ENCODE assay signal across 10 cellular contexts in the genomic region with DNA sequence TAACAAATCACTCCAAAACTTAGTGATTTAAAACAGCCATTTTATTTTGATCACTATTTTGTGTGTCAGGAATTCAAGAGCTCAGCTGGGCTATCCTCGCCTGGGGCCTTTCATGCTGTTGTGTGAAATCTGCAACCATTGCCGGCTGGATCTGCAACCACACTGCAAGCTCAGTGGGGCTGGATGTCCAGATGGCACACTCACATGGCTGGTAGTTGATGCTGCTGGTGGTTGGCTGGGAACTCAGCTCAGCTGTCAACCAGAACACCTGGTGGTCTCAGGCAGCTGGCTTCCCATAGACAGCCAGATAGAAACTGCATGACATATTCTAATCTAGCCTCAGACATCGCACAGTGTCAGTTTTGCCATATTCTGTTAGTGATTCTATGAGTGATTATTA. TPM values are rescaled to one million over a fixed set of nuclear protein-coding genes. Genes with fewer than 3 reads are reported as not detected.
DNase-seq lines count a peak whose midpoint lies in the region; ATAC-seq and TF ChIP-seq lines count a peak whose summit lies in the region.
"Had no signal": no experiment of that assay in that cellular context is flagged by ENCODE, and none has a peak within 500 bp of the region (broad histone marks: within the 10 kb centered on the region; RNA-seq: fewer than 3 reads in every experiment).

No MANE protein-coding gene starts in this region.

- intact Hi-C loops in mucosa of descending colon (cut with DNase I, micrococcal nuclease) (no loop called here), Right ventricle myocardium superior (cut with DNase I) (no loop called here), MCF 10A (cut with micrococcal nuclease) (loop anchor here (10.0 kb wide), 1 partner anchor 883 kb away; no protein-coding TSS in a partner anchor)

- peak; percentile 25 for DNase-seq in Jurkat, Clone E6-1 (ENCODE audit: low read depth, low spot score)
- DNase-seq in mucosa of descending colon (peak in 2 of 3 donors; percentile 16 to 28), Right ventricle myocardium superior (no peak), MCF 10A (ENCODE audit: unreplicated experiment) (no peak), T-cell (no peak)
- no peak for DNase-seq in activated CD8-positive, alpha-beta memory T cell treated with anti-CD3 and anti-CD28 coated beads for 24 hours
- DNase-seq: activated T-cell treated with anti-CD3 and anti-CD28 coated beads, Interleukin-2, amount 50 U/mL, for 1 hour; Caco-2 had no signal

- H3K4me1 Mint-ChIP-seq in MCF 10A (ENCODE audit: insufficient read depth, unreplicated experiment), result peaks cover 13% of the 10 kb centered on the region
- peaks cover 22 to 23% (median 23%) of the 10 kb centered on the region in 3 donors for H3K4me1 Mint-ChIP-seq in T-cell

- no peaks in the 10 kb centered on the region for H3K9me3 ChIP-seq in mucosa of descending colon

- H3K27me3 Mint-ChIP-seq in MCF 10A (ENCODE audit: insufficient read depth, unreplicated experiment) (no peaks in the 10 kb centered on the region), T-cell (no peaks in the 10 kb centered on the region)

- H3K9me3 Mint-ChIP-seq in MCF 10A (ENCODE audit: unreplicated experiment) (no peaks in the 10 kb centered on the region), T-cell (no peaks in the 10 kb centered on the region)

- H3K27ac Mint-ChIP-seq in MCF 10A (ENCODE audit: low read depth, unreplicated experiment) (no peak overlapping the region), T-cell (no peak overlapping the region)

- peaks cover 39% of the 10 kb centered on the region for H3K36me3 Mint-ChIP-seq in MCF 10A (ENCODE audit: insufficient read depth, unreplicated experiment)
- H3K36me3 Mint-ChIP-seq in T-cell, result peaks cover 17% of the 10 kb centered on the region

- H3K4me3 Mint-ChIP-seq in MCF 10A (ENCODE audit: unreplicated experiment), result no peak overlapping the region
- no peak overlapping the region for H3K4me3 Mint-ChIP-seq in T-cell

- H3K4me3 ChIP-seq in Jurkat, Clone E6-1 (ENCODE audit: low read length), result no peak overlapping the region
- no peak overlapping the region for H3K4me3 ChIP-seq in mucosa of descending colon

- no TSS peak for BruUV-seq in MCF 10A (replicated peaks; lab: Mats Ljungman, UMichigan)

- H3K36me3 ChIP-seq in mucosa of descending colon (ENCODE audit: low read depth), result no peaks in the 10 kb centered on the region

- CTCF ChIA-PET in MCF 10A (lab: Yijun Ruan, JAX) (interaction anchor here (0.6 kb wide), 1 partner anchor 534 kb away, joined by 3 read pairs; no protein-coding TSS in a partner anchor), T-cell (lab: Charles Lee) (interaction anchor here (0.5 to 0.7 kb wide), 3 partner anchors 69 to 1116 kb away, joined by 3 to 4 read pairs (median 3); no protein-coding TSS in a partner anchor)

- H3K4me1 ChIP-seq in mucosa of descending colon (ENCODE audit: low read depth), result no peaks in the 10 kb centered on the region

- POLR2A ChIA-PET in MCF 10A (lab: Yijun Ruan, JAX) (interaction anchor here (0.6 to 1.3 kb wide), 2 partner anchors 12 to 778 kb away, joined by 3 to 5 read pairs; no protein-coding TSS in a partner anchor), T-cell (lab: Charles Lee) (interaction anchor here in 1 of 2 donors (0.5 kb wide), 1 partner anchor 316 kb away, joined by 4 read pairs; no protein-coding TSS in a partner anchor)

- TF ChIP-seq CTCF in mucosa of descending colon (IDR thresholded peaks at IDR 0.05), result no peak
- no peak for TF ChIP-seq CTCF in MCF 10A (IDR thresholded peaks at IDR 0.05; ENCODE audit: unreplicated experiment)

- ATAC-seq in GM19025 (IDR thresholded peaks at IDR 0.05; ENCODE audit: low read depth, unreplicated experiment) (peak; percentile 74), HG02642 (IDR thresholded peaks at IDR 0.05; ENCODE audit: poor library complexity, unreplicated experiment) (peak; percentile 88), mucosa of descending colon (peak; percentile 42), Right ventricle myocardium superior (ENCODE audit: poor library complexity) (no peak), T-cell (replicated peaks in 1 of 4) (no peak)

RNA-seq across cellular contexts. Expression of a gene that starts 30.6 kb away (rescaled TPM):
- polyA plus RNA-seq in Jurkat, Clone E6-1 (2012; ENCODE audit: insufficient read depth, insufficient read length), result 5.1 TPM
- total RNA-seq in mucosa of descending colon, result 1 to 10 TPM; 3.5 to 8.6 (median 5.0) TPM
- total RNA-seq in Right ventricle myocardium superior, result 0.16 TPM
- 56.9 and 57.7 TPM in 2 replicates for total RNA-seq in MCF 10A (2022)
- 1 to 10 TPM; 1.4 to 2.9 (median 1.8) TPM for total RNA-seq in T-cell

Comparison
In these comparisons a context has a peak if more than half of its experiments do, and no peak if none do; other contexts are left out.
1. ATAC-seq: peak in GM19025 (single experiment), HG02642 (single experiment) and mucosa of descending colon (single experiment); none in Right ventricle myocardium superior (single experiment) and T-cell (0 of 4).
2. DNase-seq: peak in Jurkat, Clone E6-1 (single experiment) and mucosa of descending colon (2 of 3); none in Right ventricle myocardium superior (single experiment), MCF 10A (single experiment), activated CD8-positive, alpha-beta memory T cell treated with anti-CD3 and anti-CD28 coated beads for 24 hours (single experiment) and T-cell (0 of 34).